In the genomic region with DNA sequence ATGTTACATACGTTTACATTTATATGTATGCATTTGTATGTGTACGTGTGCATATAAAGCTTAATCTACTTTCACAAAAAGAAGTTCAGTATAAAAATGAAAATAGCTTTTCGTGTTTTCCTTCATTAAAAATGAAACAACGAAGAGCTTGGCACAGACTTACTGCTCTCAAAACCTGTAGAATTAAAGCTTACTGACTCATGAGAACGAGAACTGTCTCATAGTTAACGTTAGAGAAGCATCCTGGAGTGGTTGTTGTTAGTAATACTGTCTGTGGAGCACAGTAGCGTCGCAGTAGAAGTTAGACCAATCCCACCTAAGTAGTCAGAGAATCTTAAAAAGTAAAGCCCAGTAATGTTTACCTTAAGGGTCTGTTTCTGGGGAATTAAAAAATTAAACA, we compare ENCODE assay signal across 8 cellular contexts. TPM values are rescaled to one million over a fixed set of nuclear protein-coding genes. Genes with fewer than 3 reads are reported as not detected.
DNase-seq lines count a peak whose midpoint lies in the region; ATAC-seq and TF ChIP-seq lines count a peak whose summit lies in the region.

No MANE protein-coding gene starts in this region.

- no peaks in the 10 kb centered on the region for H3K27me3 ChIP-seq in HUES64 (ENCODE audit: insufficient read depth, low read length)
- no peaks in the 10 kb centered on the region for H3K27me3 ChIP-seq in right lobe of liver
- no peaks in the 10 kb centered on the region for H3K27me3 ChIP-seq in transverse colon

- intact Hi-C loops in right lobe of liver (cut with DNase I) = no loop called here
- intact Hi-C loops in transverse colon (cut with DNase I; ENCODE audit: low total_unique reads) = no loop called here

- 49% methylated on average over 6 of the region's 8 CpGs for WGBS in HUES64
- WGBS in right lobe of liver (ENCODE audit: insufficient coverage, low coverage, low lambda C conversion rate, missing lambda C conversion rate) = 0% methylated on average over 8 of the region's 8 CpGs
- WGBS in transverse colon (ENCODE audit: low coverage in 1 of 2), 2 donors = 1 to 4% methylated on average over 8 of the region's 8 CpGs

- TF ChIP-seq CTCF in astrocyte of the cerebellum (IDR thresholded peaks at IDR 0.05; ENCODE audit: low read depth, low read length, missing control alignments) (no peak), right lobe of liver (IDR thresholded peaks at IDR 0.05) (no peak), transverse colon (IDR thresholded peaks at IDR 0.05) (no peak), GM20000 (IDR thresholded peaks at IDR 0.05; ENCODE audit: extremely low read depth, missing control alignments) (no peak)

- H3K4me1 ChIP-seq in HUES64 (ENCODE audit: insufficient read depth, low read length) (peaks cover 41% of the 10 kb centered on the region), right lobe of liver (peaks cover 0 to 69% (median 19%) of the 10 kb centered on the region in 4 donors), transverse colon (peaks cover 25 to 67% (median 38%) of the 10 kb centered on the region in 4 donors)

- H3K9me3 ChIP-seq in HUES64 (ENCODE audit: insufficient read depth, low read depth, low read length) (no peaks in the 10 kb centered on the region), right lobe of liver (no peaks in the 10 kb centered on the region), transverse colon (no peaks in the 10 kb centered on the region)

- ATAC-seq in right lobe of liver = no peak
- no peak for ATAC-seq in HG03521 (IDR thresholded peaks at IDR 0.05; ENCODE audit: unreplicated experiment)

- in situ Hi-C loops in astrocyte of the cerebellum (cut with HindIII; ENCODE audit: low sequenced_read_pairs) (no loop called here), transverse colon (cut with MboI; ENCODE audit: low pct_ligation_motif_present in 1 of 4, low pct_unique_long_range_greater_than_20kb in 1 of 4, low sequenced_read_pairs in 3 of 4) (loop anchor here in 1 of 4 donors (10.0 kb wide), 1 partner anchor 52 kb away; no protein-coding TSS in a partner anchor)

- DNase-seq in CD1c-positive myeloid dendritic cell (ENCODE audit: extremely low spot score) = peak; percentile 11
- peak; percentile 20 for DNase-seq in astrocyte of the cerebellum (ENCODE audit: low read depth)
- no peak for DNase-seq in right lobe of liver
- no peak for DNase-seq in transverse colon
- DNase-seq in GM20000 (ENCODE audit: low spot score) = no peak
- no peak for DNase-seq in DMS53 treated with DMSO at 0.1 percent for 48 hours (lab: John Stamatoyannopoulos, UW; ENCODE audit: unreplicated experiment)

- TF ChIP-seq POLR2A in right lobe of liver (IDR thresholded peaks at IDR 0.05) (no peak), transverse colon (IDR thresholded peaks at IDR 0.05) (no peak)

- peaks cover 6% of the 10 kb centered on the region for H3K36me3 ChIP-seq in HUES64 (ENCODE audit: insufficient read depth, low read length)
- H3K36me3 ChIP-seq in right lobe of liver = no peaks in the 10 kb centered on the region
- H3K36me3 ChIP-seq in transverse colon = no peaks in the 10 kb centered on the region

- H3K27ac ChIP-seq in HUES64 (ENCODE audit: low read depth, low read length) = no peak overlapping the region
- peak overlapping the region; percentile 97 to 99 (median 99) for H3K27ac ChIP-seq in right lobe of liver
- H3K27ac ChIP-seq in transverse colon = peak overlapping the region; percentile 99 to 100 (median 99)

- H3K4me3 ChIP-seq in HUES64 (ENCODE audit: low read length) = peak overlapping the region; percentile 88
- peak overlapping the region; percentile 85 for H3K4me3 ChIP-seq in astrocyte of the cerebellum (ENCODE audit: low read depth, low read length)
- peak overlapping the region; percentile 74 to 89 (median 80) for H3K4me3 ChIP-seq in right lobe of liver
- peak overlapping the region; percentile 84 to 98 (median 88) for H3K4me3 ChIP-seq in transverse colon

- H3K9ac ChIP-seq in HUES64 (ENCODE audit: low read depth, low read length) = peak overlapping the region; percentile 94

- TF ChIP-seq EP300 in transverse colon (IDR thresholded peaks at IDR 0.05; ENCODE audit: low read depth) = no peak

RNA-seq across cellular contexts. Expression of gene MAT2B, which starts 1.3 kb away (rescaled TPM):
- 46.4 TPM for polyA plus RNA-seq in HUES64 (2013, experiment 1 of 2)
- 53.9 TPM for polyA plus RNA-seq in HUES64 (2013, experiment 2 of 2)
- total RNA-seq in right lobe of liver (10 to 100 TPM; 21.6 to 40.7 (median 26.6) TPM), transverse colon (100 to 1,000 TPM in 1 of 4 donors, 10 to 100 TPM in 3; 20.2 to 409 (median 71.6) TPM)

RNA-seq across cellular contexts. Expression of gene HMMR, which starts 46.3 kb away (rescaled TPM):
- 65.8 TPM for polyA plus RNA-seq in HUES64 (2013, experiment 1 of 2)
- polyA plus RNA-seq in HUES64 (2013, experiment 2 of 2) = 83.0 TPM
- total RNA-seq in right lobe of liver = 1 to 10 TPM in 4 of 6 experiments, under 1 TPM in 2; 0.11 to 3.0 (median 1.1) TPM
- total RNA-seq in transverse colon = 1 to 10 TPM in 3 of 4 donors, not detected in 1; 1.6 to 5.7 (median 1.9) TPM

RNA-seq across cellular contexts. Expression of gene NUDCD2, which starts 46.8 kb away (rescaled TPM):
- polyA plus RNA-seq in HUES64 (2013, experiment 1 of 2) = 31.4 TPM
- 41.1 TPM for polyA plus RNA-seq in HUES64 (2013, experiment 2 of 2)
- total RNA-seq in right lobe of liver (10 to 100 TPM in 4 of 6 experiments, 1 to 10 TPM in 2; 2.0 to 16.9 (median 11.8) TPM), transverse colon (1 to 10 TPM; 1.5 to 6.2 (median 3.1) TPM)

Comparison
In these comparisons a context has a peak if more than half of its experiments do, and no peak if none do; other contexts are left out.
1. DNase-seq: peak in CD1c-positive myeloid dendritic cell (single experiment) and astrocyte of the cerebellum (single experiment); none in right lobe of liver (0 of 3), transverse colon (single experiment), GM20000 (single experiment) and DMS53 treated with DMSO at 0.1 percent for 48 hours (single experiment).
2. Peak in every context shown above with its lines, with median percentiles within 50 percentile points of each other: H3K4me3 ChIP-seq.